ENCODE assay signal across 20 cellular contexts in genomic region chr6:158121335-158121734, GRCh38. TPM values are rescaled to one million over a fixed set of nuclear protein-coding genes. Genes with fewer than 3 reads are reported as not detected.
DNase-seq lines count a peak whose midpoint lies in the region; ATAC-seq and TF ChIP-seq lines count a peak whose summit lies in the region.
"Had no signal": no experiment of that assay in that cellular context is flagged by ENCODE, and none has a peak within 500 bp of the region (broad histone marks: within the 10 kb centered on the region; RNA-seq: fewer than 3 reads in every experiment).

No MANE protein-coding gene starts in this region.

- peak overlapping the region; percentile 73 for H3K4me3 Mint-ChIP-seq in glutamatergic neuron (ENCODE audit: unreplicated experiment)
- H3K4me3 Mint-ChIP-seq: CD4-positive, CD25-positive, alpha-beta regulatory T cell; GM23338 had no signal

- peak overlapping the region; percentile 82 for H3K27ac Mint-ChIP-seq in glutamatergic neuron (ENCODE audit: unreplicated experiment)
- H3K27ac Mint-ChIP-seq: CD4-positive, CD25-positive, alpha-beta regulatory T cell; GM23338 had no signal

- in situ Hi-C loops in GM13977 (cut with MboI; ENCODE audit: low pct_unique_long_range_greater_than_20kb, low sequenced_read_pairs, unreplicated experiment) = no loop called here

- H3K27me3 Mint-ChIP-seq in glutamatergic neuron (ENCODE audit: unreplicated experiment) = peaks cover 8% of the 10 kb centered on the region
- H3K27me3 Mint-ChIP-seq: CD4-positive, CD25-positive, alpha-beta regulatory T cell had no signal

- DNase-seq in Ammon's horn (ENCODE audit: low spot score) (peak; percentile 33), NB4 (ENCODE audit: low read depth) (peak; percentile 41), NCI-H526 treated with DMSO at 0.1 percent for 48 hours (lab: John Stamatoyannopoulos, UW) (peak; percentile 24), glutamatergic neuron (peak; percentile 34), NCI-H2227 treated with DMSO at 0.1 percent for 48 hours (lab: John Stamatoyannopoulos, UW) (no peak), GM13977 (ENCODE audit: low spot score) (no peak)
- no peak for DNase-seq in activated CD4-positive, alpha-beta T cell treated with anti-CD3 and anti-CD28 coated beads, Interleukin-2, amount 50 U/mL, for 4 hours
- DNase-seq: CD4-positive, CD25-positive, alpha-beta regulatory T cell; DMS153; NCI-H1092 treated with DMSO at 0.1 percent for 48 hours; NCI-H1436 treated with DMSO at 0.1 percent for 48 hours; NCI-H1930; NCI-H345; NK-92 treated with Interleukin-12 subunit alpha and Interleukin-12 subunit beta, amount 100 ng/mL, for 24 hours; SHP77 treated with DMSO at 0.1 percent for 48 hours had no signal

- TF ChIP-seq CTCF in NB4 (IDR thresholded peaks at IDR 0.05; ENCODE audit: low read depth, low read length) (no peak), glutamatergic neuron (IDR thresholded peaks at IDR 0.05; ENCODE audit: partially characterized antibody, unreplicated experiment) (no peak), GM13977 (IDR thresholded peaks at IDR 0.05; ENCODE audit: extremely low read depth, insufficient read depth, missing control alignments) (no peak)

- H3K36me3 Mint-ChIP-seq in glutamatergic neuron (ENCODE audit: unreplicated experiment) = peaks cover 15% of the 10 kb centered on the region

- no peak overlapping the region for H3K4me3 ChIP-seq in NB4 (ENCODE audit: low read depth, low read length)
- H3K4me3 ChIP-seq: A549, GM23338, HAP-1 had no signal

- peaks cover 33% of the 10 kb centered on the region for H3K4me1 Mint-ChIP-seq in glutamatergic neuron (ENCODE audit: low read depth, unreplicated experiment)
- H3K4me1 Mint-ChIP-seq: CD4-positive, CD25-positive, alpha-beta regulatory T cell had no signal

- no peak for TF ChIP-seq POLR2A in NB4 (IDR thresholded peaks at IDR 0.05; ENCODE audit: extremely low read depth, insufficient read length)

- ATAC-seq in GM19397 (IDR thresholded peaks at IDR 0.05; ENCODE audit: unreplicated experiment) = no peak
- ATAC-seq: A549, GM23338, SK-N-SH treated with all-trans-retinoic acid at 6 μM for 48 hours had no signal

- H3K9me3 Mint-ChIP-seq in glutamatergic neuron (ENCODE audit: unreplicated experiment) = peaks cover 5% of the 10 kb centered on the region
- H3K9me3 Mint-ChIP-seq: GM23338 had no signal

RNA-seq across cellular contexts. Expression of gene SERAC1, which starts 46.7 kb away (rescaled TPM):
- total RNA-seq in glutamatergic neuron (ENCODE audit: unreplicated experiment) = 29.7 TPM

RNA-seq across cellular contexts. Expression of gene GTF2H5, which starts 46.8 kb away (rescaled TPM):
- 16.0 TPM for total RNA-seq in glutamatergic neuron (ENCODE audit: unreplicated experiment)

Comparison
In these comparisons a context has a peak if more than half of its experiments do, and no peak if none do; other contexts are left out.
1. DNase-seq: peak in Ammon's horn (single experiment), NB4 (single experiment), NCI-H526 treated with DMSO at 0.1 percent for 48 hours (single experiment) and glutamatergic neuron (single experiment); none in NCI-H2227 treated with DMSO at 0.1 percent for 48 hours (single experiment), activated CD4-positive, alpha-beta T cell treated with anti-CD3 and anti-CD28 coated beads, Interleukin-2, amount 50 U/mL, for 4 hours (0 of 2) and GM13977 (single experiment).